Comparison of ENCODE assay signal across 1 cellular context in the genomic region with DNA sequence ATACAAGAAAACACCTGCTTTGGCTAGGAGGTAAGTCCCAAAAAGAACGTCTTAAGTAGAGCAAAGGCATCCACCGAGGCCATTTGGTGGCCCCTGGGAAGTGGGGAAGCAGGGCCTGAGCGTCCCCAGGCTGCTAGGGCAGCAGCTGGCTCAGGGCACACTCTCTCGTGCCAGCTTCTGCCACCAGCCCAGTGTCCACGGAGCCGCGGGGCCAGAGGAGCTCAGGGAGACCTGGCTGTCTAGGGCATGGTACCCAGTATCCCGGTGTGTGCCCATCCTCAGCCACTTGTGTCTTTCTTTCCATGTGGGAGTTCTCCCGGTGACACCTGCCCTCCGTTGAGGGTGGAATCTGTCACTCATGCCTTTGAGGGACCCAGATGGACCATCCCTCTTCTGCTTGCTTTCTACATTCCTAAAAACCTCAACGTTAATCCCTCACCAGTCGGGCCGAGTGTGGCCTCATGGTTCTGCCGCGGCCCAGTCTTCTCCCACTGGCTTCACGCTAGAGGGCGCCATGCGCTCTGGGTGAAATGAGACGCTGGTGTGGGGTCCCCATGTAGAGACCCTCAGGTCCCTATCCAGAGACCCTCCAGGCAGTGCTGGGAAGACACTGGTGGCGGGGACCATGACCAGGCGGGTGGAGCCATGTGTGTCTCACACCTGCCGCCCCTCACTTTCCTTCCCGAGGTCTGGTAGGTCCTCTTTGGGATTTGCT.
TF ChIP-seq lines count a peak whose summit lies in the region.

No MANE protein-coding gene starts in this region.

TF ChIP-seq in H1, 55 proteins besides CTCF, POLR2A, EP300 and RAD21 (continued from another document):
- TF ChIP-seq SRF (IDR thresholded peaks at IDR 0.05; ENCODE audit: low read depth, low read length) (no peak), HDAC2 (IDR thresholded peaks at IDR 0.05; ENCODE audit: borderline replicate concordance in 1 of 2, low read depth in 2 of 2, low read length in 2 of 2) (no peak)
TF ChIP-seq in H1: peak in this region for 0.
